ENCODE assay signal across 23 cellular contexts in genomic region chr17:76433693-76434092, GRCh38. TPM values are rescaled to one million over a fixed set of nuclear protein-coding genes. Genes with fewer than 3 reads are reported as not detected.
DNase-seq lines count a peak whose midpoint lies in the region; ATAC-seq and TF ChIP-seq lines count a peak whose summit lies in the region.
"Had no signal": no experiment of that assay in that cellular context is flagged by ENCODE, and none has a peak within 500 bp of the region (broad histone marks: within the 10 kb centered on the region; RNA-seq: fewer than 3 reads in every experiment).

No MANE protein-coding gene starts in this region.

- H3K27ac ChIP-seq in BLaER1 (peak overlapping the region; percentile 58; the same call in 1 of the 2 replicates), Karpas-422 (ENCODE audit: low read length) (no peak overlapping the region), endodermal cell (ENCODE audit: low read depth, low read length) (no peak overlapping the region)
- H3K27ac ChIP-seq: HL-60, RWPE1 had no signal

- H4K20me1 ChIP-seq in BLaER1 = peaks cover 89% of the 10 kb centered on the region
- H4K20me1 ChIP-seq in Karpas-422 (ENCODE audit: insufficient read depth, low read depth, low read length) = peaks cover 71% of the 10 kb centered on the region

- H3K9me3 Mint-ChIP-seq in endodermal cell (no peaks in the 10 kb centered on the region), T-cell (no peaks in the 10 kb centered on the region)
- H3K9me3 Mint-ChIP-seq in stimulated activated memory B cell treated with anti-CD40 and anti-IgM and Interleukin-4, amounts not matched to agents 10 μg/mL and 1 μg/mL and 100 μg/mL, for 72 hours = no peaks in the 10 kb centered on the region
- H3K9me3 Mint-ChIP-seq: CD4-positive, alpha-beta memory T cell had no signal

- peaks cover 32% of the 10 kb centered on the region for H3K79me2 ChIP-seq in Karpas-422 (ENCODE audit: low read length)

- peak overlapping the region; percentile 53 for H3K27ac Mint-ChIP-seq in endodermal cell
- H3K27ac Mint-ChIP-seq in stimulated activated memory B cell treated with anti-CD40 and anti-IgM and Interleukin-4, amounts not matched to agents 10 μg/mL and 1 μg/mL and 100 μg/mL, for 72 hours = peak overlapping the region; percentile 65
- no peak overlapping the region for H3K27ac Mint-ChIP-seq in T-cell

- H3K4me1 ChIP-seq in BLaER1 = peaks cover 31% of the 10 kb centered on the region
- peaks cover 73% of the 10 kb centered on the region for H3K4me1 ChIP-seq in Karpas-422 (ENCODE audit: low read length)
- no peaks in the 10 kb centered on the region for H3K4me1 ChIP-seq in endodermal cell (ENCODE audit: control insufficient read depth, insufficient read depth, low read length)

- H3K4me3 Mint-ChIP-seq in endodermal cell (no peak overlapping the region), T-cell (no peak overlapping the region)
- H3K4me3 Mint-ChIP-seq in stimulated activated memory B cell treated with anti-CD40 and anti-IgM and Interleukin-4, amounts not matched to agents 10 μg/mL and 1 μg/mL and 100 μg/mL, for 72 hours = no peak overlapping the region
- H3K4me3 Mint-ChIP-seq: CD4-positive, alpha-beta memory T cell had no signal

- H3K27me3 ChIP-seq in BLaER1 (no peaks in the 10 kb centered on the region), Karpas-422 (ENCODE audit: low read length) (no peaks in the 10 kb centered on the region), endodermal cell (ENCODE audit: control insufficient read depth, insufficient read depth, low read length, poor library complexity, severe bottlenecking) (no peaks in the 10 kb centered on the region)
- H3K27me3 ChIP-seq: MG63 had no signal

- H3K4me1 Mint-ChIP-seq in endodermal cell (peaks cover 37% of the 10 kb centered on the region), T-cell (peaks cover 22 to 50% (median 25%) of the 10 kb centered on the region in 3 donors)
- H3K4me1 Mint-ChIP-seq in stimulated activated memory B cell treated with anti-CD40 and anti-IgM and Interleukin-4, amounts not matched to agents 10 μg/mL and 1 μg/mL and 100 μg/mL, for 72 hours = peaks cover 60% of the 10 kb centered on the region

- POLR2A ChIA-PET in T-cell (lab: Charles Lee) = no interaction called here

- no peaks in the 10 kb centered on the region for H3K9me2 ChIP-seq in Karpas-422 (replicated peaks; ENCODE audit: insufficient read depth, low read length)

- WGBS in endodermal cell (ENCODE audit: insufficient coverage in 1 of 2, insufficient read length in 1 of 2), 2 experiments = 96 to 97% methylated on average over 7 to 9 of the region's 9 CpGs

- H3K9me3 ChIP-seq in BLaER1 (no peaks in the 10 kb centered on the region), Karpas-422 (ENCODE audit: low read length) (no peaks in the 10 kb centered on the region), endodermal cell (ENCODE audit: control insufficient read depth, low read length) (no peaks in the 10 kb centered on the region)
- H3K9me3 ChIP-seq: MG63 had no signal

- H3K36me3 Mint-ChIP-seq in endodermal cell (ENCODE audit: low read depth) = peaks cover 11% of the 10 kb centered on the region
- H3K36me3 Mint-ChIP-seq in stimulated activated memory B cell treated with anti-CD40 and anti-IgM and Interleukin-4, amounts not matched to agents 10 μg/mL and 1 μg/mL and 100 μg/mL, for 72 hours = peaks cover 12% of the 10 kb centered on the region
- peaks cover 14% of the 10 kb centered on the region for H3K36me3 Mint-ChIP-seq in T-cell

- H3K9ac ChIP-seq in BLaER1 = peak overlapping the region; percentile 45; the same call in 1 of the 2 replicates
- no peak overlapping the region for H3K9ac ChIP-seq in Karpas-422 (ENCODE audit: low read length)
- no peak overlapping the region for H3K9ac ChIP-seq in endodermal cell (ENCODE audit: extremely low read depth, low read length, poor library complexity, severe bottlenecking)

- CTCF ChIA-PET in T-cell (lab: Charles Lee) = no interaction called here

- no peak overlapping the region for H2AFZ ChIP-seq in Karpas-422 (ENCODE audit: low read length)

- H3K4me3 ChIP-seq in BLaER1 = no peak overlapping the region
- no peak overlapping the region for H3K4me3 ChIP-seq in Karpas-422 (ENCODE audit: low read length)
- no peak overlapping the region for H3K4me3 ChIP-seq in endodermal cell (ENCODE audit: low read length)
- H3K4me3 ChIP-seq: MG63 had no signal

- H3K27me3 Mint-ChIP-seq in endodermal cell (ENCODE audit: insufficient read depth) = no peaks in the 10 kb centered on the region
- no peaks in the 10 kb centered on the region for H3K27me3 Mint-ChIP-seq in stimulated activated memory B cell treated with anti-CD40 and anti-IgM and Interleukin-4, amounts not matched to agents 10 μg/mL and 1 μg/mL and 100 μg/mL, for 72 hours
- no peaks in the 10 kb centered on the region for H3K27me3 Mint-ChIP-seq in T-cell
- H3K27me3 Mint-ChIP-seq: CD4-positive, alpha-beta memory T cell had no signal

- TF ChIP-seq CTCF in endodermal cell (conservative IDR thresholded peaks at IDR 0.05) = no peak

- H3K4me2 ChIP-seq in BLaER1 (peak overlapping the region; percentile 75), Karpas-422 (ENCODE audit: low read depth, low read length, poor library complexity, severe bottlenecking) (peak overlapping the region; percentile 33)

- ATAC-seq in stimulated activated memory B cell treated with anti-CD40 and anti-IgM and Interleukin-4, amounts not matched to agents 10 μg/mL and 1 μg/mL and 100 μg/mL, for 72 hours = no peak
- ATAC-seq in T-cell (replicated peaks in 1 of 4) = no peak
- ATAC-seq: Panc1 had no signal

- H3K36me3 ChIP-seq in BLaER1 (0 out of 2 replicates have a peak, but pooled peaks cover under 1% of the 10 kb centered on the region), Karpas-422 (ENCODE audit: insufficient read depth, low read length) (no peaks in the 10 kb centered on the region), endodermal cell (ENCODE audit: control insufficient read depth, insufficient read depth, low read length) (peaks cover 8% of the 10 kb centered on the region)

- no peak for DNase-seq in Karpas-422
- DNase-seq in endodermal cell = no peak
- no peak for DNase-seq in NCI-H2227 treated with DMSO at 0.1 percent for 48 hours (lab: John Stamatoyannopoulos, UW)
- DNase-seq in T-cell = no peak
- DNase-seq in effector CD4-positive, alpha-beta T cell = no peak
- DNase-seq: 8988T; C1 segment of cervical spinal cord; CD4-positive, alpha-beta memory T cell; COR-L47; DMS53; MG63; NCI-H1105 treated with DMSO at 0.1 percent for 48 hours; NCI-H2029; NCI-H526 treated with DMSO at 0.1 percent for 48 hours; SHP77 had no signal

RNA-seq across cellular contexts. Expression of gene UBE2O, which starts 19.3 kb away (rescaled TPM):
- total RNA-seq in Karpas-422 (2014; rRNA removed; shearing (Covaris generic); ENCODE audit: low replicate concordance) = 10.5 and 19.9 TPM in 2 replicates
- total RNA-seq in endodermal cell = 10 to 100 TPM; 45.4 to 46.5 TPM
- polyA plus RNA-seq in endodermal cell (2013, experiment 1 of 2) = 41.5 TPM
- 38.4 TPM for polyA plus RNA-seq in endodermal cell (2013, experiment 2 of 2)
- total RNA-seq in T-cell = 10 to 100 TPM; 33.9 to 57.8 (median 47.5) TPM

RNA-seq across cellular contexts. Expression of gene AANAT, which starts 33.7 kb away (rescaled TPM):
- not detected in 2 replicates for total RNA-seq in Karpas-422 (2014; rRNA removed; shearing (Covaris generic); ENCODE audit: low replicate concordance)
- not detected for total RNA-seq in endodermal cell
- polyA plus RNA-seq in endodermal cell (2013, experiment 1 of 2) = not detected
- polyA plus RNA-seq in endodermal cell (2013, experiment 2 of 2) = 0.29 TPM
- total RNA-seq in T-cell = not detected
- total RNA-seq: CD4-positive, alpha-beta memory T cell; LHCN-M2; NCI-H460; SK-MEL-5 had no signal
- polyA plus RNA-seq: CD4-positive, alpha-beta memory T cell had no signal

RNA-seq across cellular contexts. Expression of gene SPHK1, which starts 49.3 kb away (rescaled TPM):
- 0.67 and 3.9 TPM in 2 replicates for total RNA-seq in Karpas-422 (2014; rRNA removed; shearing (Covaris generic); ENCODE audit: low replicate concordance)
- total RNA-seq in endodermal cell (1 to 10 TPM; 1.5 to 1.8 TPM), T-cell (1 to 10 TPM in 3 of 5 donors, under 1 TPM in 2; 0.70 to 1.6 (median 1.3) TPM)
- polyA plus RNA-seq in endodermal cell (2013, experiment 1 of 2) = 8.0 TPM
- polyA plus RNA-seq in endodermal cell (2013, experiment 2 of 2) = 6.2 TPM

Comparison
In these comparisons a context has a peak if more than half of its experiments do, and no peak if none do; other contexts are left out.
1. H3K27ac Mint-ChIP-seq: peak in endodermal cell (single experiment) and stimulated activated memory B cell treated with anti-CD40 and anti-IgM and Interleukin-4, amounts not matched to agents 10 μg/mL and 1 μg/mL and 100 μg/mL, for 72 hours (single experiment); none in T-cell (0 of 2).